In the genomic region with DNA sequence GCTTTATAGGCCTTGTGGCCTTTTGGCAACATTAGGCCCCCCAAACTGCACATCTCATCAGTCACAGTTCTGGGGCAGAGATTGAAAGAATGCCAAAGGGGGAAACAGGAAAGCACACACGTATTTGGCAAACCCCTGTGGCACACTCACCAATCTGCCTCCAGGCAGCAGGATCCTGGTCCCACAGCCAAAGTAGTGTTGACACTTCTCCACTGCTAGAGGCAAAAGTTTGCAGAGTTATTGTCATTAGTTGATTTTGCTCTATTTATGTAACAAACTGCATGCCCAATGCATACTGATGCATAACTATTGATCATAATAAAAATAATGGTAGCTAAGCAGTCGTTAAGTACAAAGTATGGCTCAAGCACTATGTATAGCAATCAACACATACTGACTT, we compare ENCODE assay signal across 8 cellular contexts.
"Had no signal": no experiment of that assay in that cellular context is flagged by ENCODE, and none has a peak within 500 bp of the region (broad histone marks: within the 10 kb centered on the region; RNA-seq: fewer than 3 reads in every experiment).

No MANE protein-coding gene starts in this region.

- H3K4me2 ChIP-seq: GM23338 had no signal

- H3K4me3 ChIP-seq: GM23338, K562 had no signal

- ATAC-seq: GM23338, K562 had no signal

- DNase-seq: H9, HCEC 1CT, IMR-90 had no signal

- FAIRE-seq: H1, H54, HTR-8/SVneo, K562 had no signal
